In genomic region chr13:70585109-70585508, GRCh38 we compare ENCODE assay signal across 26 cellular contexts.
"Had no signal": no experiment of that assay in that cellular context is flagged by ENCODE, and none has a peak within 500 bp of the region (broad histone marks: within the 10 kb centered on the region; RNA-seq: fewer than 3 reads in every experiment).

No MANE protein-coding gene starts in this region.

- H3K4me3 Mint-ChIP-seq: activated B cell treated with CpG ODN at 0.5 μM for 24 hours; activated CD4-positive, alpha-beta T cell treated with anti-CD3 and anti-CD28 coated beads, Interleukin-2, amount 10 ng/mL, durations not matched to agents 24 days and 14 days; activated naive CD8-positive, alpha-beta T cell treated with anti-CD3 and anti-CD28 coated beads, Interleukin-2, amount 50 U/mL, for 24 hours; activated T-cell treated with anti-CD3 and anti-CD28 coated beads, Interleukin-2, amount 50 U/mL, for 4 hours; T-cell had no signal

- H3K4me1 Mint-ChIP-seq: activated B cell treated with CpG ODN at 0.5 μM for 24 hours; activated CD4-positive, alpha-beta T cell treated with anti-CD3 and anti-CD28 coated beads, Interleukin-2, amount 10 ng/mL, durations not matched to agents 24 days and 14 days; activated naive CD8-positive, alpha-beta T cell treated with anti-CD3 and anti-CD28 coated beads, Interleukin-2, amount 50 U/mL, for 24 hours; T-cell had no signal

- H3K27ac ChIP-seq: ascending aorta, body of pancreas, coronary artery had no signal

- H3K27ac Mint-ChIP-seq: activated B cell treated with CpG ODN at 0.5 μM for 24 hours; activated CD4-positive, alpha-beta T cell treated with anti-CD3 and anti-CD28 coated beads, Interleukin-2, amount 10 ng/mL, durations not matched to agents 24 days and 14 days; activated naive CD4-positive, alpha-beta T cell treated with anti-CD3 and anti-CD28 coated beads, Interleukin-2, amount 50 U/mL, for 72 hours; activated naive CD8-positive, alpha-beta T cell treated with anti-CD3 and anti-CD28 coated beads, Interleukin-2, amount 50 U/mL, for 24 hours; T-cell had no signal

- DNase-seq: activated B cell treated with CpG ODN at 0.5 μM for 24 hours; activated CD4-positive, alpha-beta T cell treated with anti-CD3 and anti-CD28 coated beads for 1 hour; activated CD4-positive, alpha-beta T cell treated with anti-CD3 and anti-CD28 coated beads, Interleukin-2, amount 10 ng/mL, durations not matched to agents 24 days and 14 days; activated CD4-positive, alpha-beta T cell treated with anti-CD3 and anti-CD28 coated beads, Interleukin-2, amount 50 U/mL, for 48 hours; activated CD8-positive, alpha-beta memory T cell treated with anti-CD3 and anti-CD28 coated beads for 24 hours; activated effector memory CD4-positive, alpha-beta T cell treated with anti-CD3 and anti-CD28 coated beads, Interleukin-2, amount 50 U/mL, for 16 hours; activated naive CD4-positive, alpha-beta T cell treated with Interleukin-2 at 50 U/mL for 16 hours; activated naive CD8-positive, alpha-beta T cell treated with anti-CD3 and anti-CD28 coated beads, Interleukin-2, amount 50 U/mL, for 24 hours; activated T-cell treated with anti-CD3 and anti-CD28 coated beads, Interleukin-2, amount 50 U/mL, for 4 hours; amniotic stem cell; body of pancreas; central memory CD4-positive, alpha-beta T cell; Karpas-422; MM.1S; NCI-H1930; NCI-H2171; NCI-H2227 treated with DMSO at 0.1 percent for 48 hours; NCI-H510A; NCI-H526 treated with DMSO at 0.1 percent for 48 hours; SIG-M5; T-cell; T-helper 2 cell; T1000 had no signal

- H3K4me3 ChIP-seq: ascending aorta, body of pancreas, coronary artery had no signal

- H3K27me3 Mint-ChIP-seq: activated B cell treated with CpG ODN at 0.5 μM for 24 hours; activated CD4-positive, alpha-beta T cell treated with anti-CD3 and anti-CD28 coated beads, Interleukin-2, amount 10 ng/mL, durations not matched to agents 24 days and 14 days; activated naive CD8-positive, alpha-beta T cell treated with anti-CD3 and anti-CD28 coated beads, Interleukin-2, amount 50 U/mL, for 24 hours; T-cell had no signal

- H3K36me3 ChIP-seq: ascending aorta had no signal

- H3K36me3 Mint-ChIP-seq: activated naive CD4-positive, alpha-beta T cell treated with anti-CD3 and anti-CD28 coated beads, Interleukin-2, amount 50 U/mL, for 72 hours; T-cell had no signal

- ATAC-seq: activated naive CD4-positive, alpha-beta T cell treated with anti-CD3 and anti-CD28 coated beads, Interleukin-2, amount 50 U/mL, for 72 hours; activated naive CD8-positive, alpha-beta T cell treated with anti-CD3 and anti-CD28 coated beads, Interleukin-2, amount 50 U/mL, for 24 hours; activated T-cell treated with anti-CD3 and anti-CD28 coated beads, Interleukin-2, amount 50 U/mL, for 4 hours; body of pancreas; T-cell had no signal

- H3K27me3 ChIP-seq: ascending aorta, body of pancreas had no signal

- H3K9me3 Mint-ChIP-seq: activated CD4-positive, alpha-beta T cell treated with anti-CD3 and anti-CD28 coated beads, Interleukin-2, amount 10 ng/mL, durations not matched to agents 24 days and 14 days had no signal

- H3K4me1 ChIP-seq: ascending aorta, body of pancreas had no signal

- H3K9me3 ChIP-seq: ascending aorta, body of pancreas had no signal
